25 cellular contexts compared by ENCODE assay signal in the genomic region with DNA sequence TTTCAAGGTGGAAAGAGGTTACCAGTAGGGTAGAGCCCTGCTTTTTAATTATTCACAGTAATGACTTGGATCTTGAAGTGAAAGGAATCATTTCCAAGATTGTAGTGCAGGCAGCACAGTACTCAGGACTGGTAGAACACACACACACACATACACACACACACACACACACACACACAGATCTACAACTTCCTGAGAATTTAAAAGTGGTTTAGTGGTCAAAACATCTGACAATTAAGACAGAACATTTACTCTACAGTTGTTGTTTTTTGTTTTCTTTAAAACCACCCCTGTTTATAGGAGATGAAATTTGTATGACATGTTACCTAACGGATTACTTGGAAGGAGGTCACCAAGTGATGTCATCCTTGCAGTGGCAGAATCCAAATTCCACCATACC.
"Had no signal": no experiment of that assay in that cellular context is flagged by ENCODE, and none has a peak within 500 bp of the region (broad histone marks: within the 10 kb centered on the region; RNA-seq: fewer than 3 reads in every experiment).

No MANE protein-coding gene starts in this region.

- H3K9me3 ChIP-seq: ascending aorta, body of pancreas had no signal

- ATAC-seq: activated CD8-positive, alpha-beta memory T cell treated with anti-CD3 and anti-CD28 coated beads, Interleukin-2, amount 10 ng/mL, durations not matched to agents 7 days and 5 days; activated naive CD8-positive, alpha-beta T cell treated with anti-CD3 and anti-CD28 coated beads, Interleukin-2, amount 50 U/mL, for 24 hours; body of pancreas; T-cell had no signal

- H3K4me1 ChIP-seq: ascending aorta, body of pancreas had no signal

- H3K4me1 Mint-ChIP-seq: activated B cell treated with CpG ODN at 0.5 μM for 24 hours; activated CD4-positive, alpha-beta T cell treated with anti-CD3 and anti-CD28 coated beads, Interleukin-2, amount 10 ng/mL, durations not matched to agents 24 days and 14 days; activated naive CD4-positive, alpha-beta T cell treated with anti-CD3 and anti-CD28 coated beads, Interleukin-2, amount 50 U/mL, for 24 hours; central memory CD8-positive, alpha-beta T cell had no signal

- H3K36me3 Mint-ChIP-seq: activated CD8-positive, alpha-beta memory T cell treated with anti-CD3 and anti-CD28 coated beads, Interleukin-2, amount 10 ng/mL, durations not matched to agents 7 days and 5 days; activated naive CD4-positive, alpha-beta T cell treated with anti-CD3 and anti-CD28 coated beads, Interleukin-2, amount 50 U/mL, for 24 hours; T-cell had no signal

- H3K4me3 ChIP-seq: ascending aorta, body of pancreas had no signal

- H3K27ac ChIP-seq: ascending aorta, body of pancreas had no signal

- DNase-seq: activated B cell treated with CpG ODN at 0.5 μM for 24 hours; activated CD4-positive, alpha-beta T cell treated with anti-CD3 and anti-CD28 coated beads for 1 hour; activated CD4-positive, alpha-beta T cell treated with anti-CD3 and anti-CD28 coated beads, Interleukin-2, amount 10 ng/mL, durations not matched to agents 24 days and 14 days; activated CD4-positive, alpha-beta T cell treated with anti-CD3 and anti-CD28 coated beads, Interleukin-2, amount 50 U/mL, for 48 hours; activated CD8-positive, alpha-beta memory T cell treated with anti-CD3 and anti-CD28 coated beads, Interleukin-2, amount 10 ng/mL, durations not matched to agents 7 days and 5 days; activated effector memory CD4-positive, alpha-beta T cell treated with Interleukin-2 at 50 U/mL for 16 hours; activated naive CD4-positive, alpha-beta T cell; activated naive CD8-positive, alpha-beta T cell treated with anti-CD3 and anti-CD28 coated beads, Interleukin-2, amount 50 U/mL, for 24 hours; activated T-cell treated with anti-CD3 and anti-CD28 coated beads, Interleukin-2, amount 50 U/mL, for 24 hours; amniotic stem cell; body of pancreas; Kasumi-1; NCI-H1092; NCI-H1930; NCI-H345; NCI-H510A treated with DMSO at 0.1 percent for 48 hours; NCI-H69; SIG-M5; T-cell; T1000 had no signal

- H3K27me3 Mint-ChIP-seq: activated B cell treated with CpG ODN at 0.5 μM for 24 hours; activated naive CD4-positive, alpha-beta T cell treated with anti-CD3 and anti-CD28 coated beads, Interleukin-2, amount 50 U/mL, for 24 hours; activated naive CD8-positive, alpha-beta T cell treated with anti-CD3 and anti-CD28 coated beads, Interleukin-2, amount 50 U/mL, for 24 hours; activated T-cell treated with anti-CD3 and anti-CD28 coated beads, Interleukin-2, amount 50 U/mL, for 24 hours; central memory CD8-positive, alpha-beta T cell had no signal

- H3K27me3 ChIP-seq: ascending aorta, body of pancreas had no signal

- H3K9me3 Mint-ChIP-seq: activated B cell treated with CpG ODN at 0.5 μM for 24 hours; activated CD4-positive, alpha-beta T cell treated with anti-CD3 and anti-CD28 coated beads, Interleukin-2, amount 10 ng/mL, durations not matched to agents 24 days and 14 days; activated naive CD4-positive, alpha-beta T cell treated with anti-CD3 and anti-CD28 coated beads, Interleukin-2, amount 50 U/mL, for 24 hours; activated naive CD8-positive, alpha-beta T cell treated with anti-CD3 and anti-CD28 coated beads, Interleukin-2, amount 50 U/mL, for 24 hours; activated T-cell treated with anti-CD3 and anti-CD28 coated beads, Interleukin-2, amount 50 U/mL, for 24 hours; activated T-helper 1 cell treated with anti-CD3 and anti-CD28 coated beads, Interleukin-12 subunit alpha, Interleukin-12 subunit beta, Interleukin-2, Interleukin-4 antibody, amounts not matched to agents 30 ng/mL and 10 ng/mL and 1 ng/mL, durations not matched to agents 14 hours and 24 hours and 36 hours; central memory CD8-positive, alpha-beta T cell; T-cell had no signal

- H3K36me3 ChIP-seq: ascending aorta had no signal

- H3K4me3 Mint-ChIP-seq: activated B cell treated with CpG ODN at 0.5 μM for 24 hours; activated CD4-positive, alpha-beta T cell treated with anti-CD3 and anti-CD28 coated beads, Interleukin-2, amount 10 ng/mL, durations not matched to agents 24 days and 14 days; activated CD8-positive, alpha-beta memory T cell treated with anti-CD3 and anti-CD28 coated beads, Interleukin-2, amount 10 ng/mL, durations not matched to agents 7 days and 5 days; activated naive CD4-positive, alpha-beta T cell treated with anti-CD3 and anti-CD28 coated beads, Interleukin-2, amount 50 U/mL, for 24 hours; activated naive CD8-positive, alpha-beta T cell treated with anti-CD3 and anti-CD28 coated beads, Interleukin-2, amount 50 U/mL, for 24 hours; activated T-cell treated with anti-CD3 and anti-CD28 coated beads, Interleukin-2, amount 50 U/mL, for 24 hours; activated T-helper 1 cell treated with anti-CD3 and anti-CD28 coated beads, Interleukin-12 subunit alpha, Interleukin-12 subunit beta, Interleukin-2, Interleukin-4 antibody, amounts not matched to agents 30 ng/mL and 10 ng/mL and 1 ng/mL, durations not matched to agents 14 hours and 24 hours and 36 hours; central memory CD8-positive, alpha-beta T cell; T-cell had no signal

- H3K27ac Mint-ChIP-seq: activated B cell treated with CpG ODN at 0.5 μM for 24 hours; activated CD4-positive, alpha-beta T cell treated with anti-CD3 and anti-CD28 coated beads, Interleukin-2, amount 10 ng/mL, durations not matched to agents 24 days and 14 days; activated CD8-positive, alpha-beta memory T cell treated with anti-CD3 and anti-CD28 coated beads, Interleukin-2, amount 10 ng/mL, durations not matched to agents 7 days and 5 days; activated naive CD4-positive, alpha-beta T cell treated with anti-CD3 and anti-CD28 coated beads, Interleukin-2, amount 50 U/mL, for 24 hours; activated naive CD8-positive, alpha-beta T cell treated with anti-CD3 and anti-CD28 coated beads, Interleukin-2, amount 50 U/mL, for 24 hours; activated T-cell treated with anti-CD3 and anti-CD28 coated beads, Interleukin-2, amount 50 U/mL, for 24 hours; activated T-helper 1 cell treated with anti-CD3 and anti-CD28 coated beads, Interleukin-12 subunit alpha, Interleukin-12 subunit beta, Interleukin-2, Interleukin-4 antibody, amounts not matched to agents 30 ng/mL and 10 ng/mL and 1 ng/mL, durations not matched to agents 14 hours and 24 hours and 36 hours; T-cell had no signal

- FAIRE-seq: TTC549 had no signal
